Comparison of ENCODE assay signal across 8 cellular contexts in genomic region chr19:38315657-38316476, GRCh38. TPM values are rescaled to one million over a fixed set of nuclear protein-coding genes. Genes with fewer than 3 reads are reported as not detected.
DNase-seq lines count a peak whose midpoint lies in the region; ATAC-seq, FAIRE-seq and TF ChIP-seq lines count a peak whose summit lies in the region.

A gene with protein sequence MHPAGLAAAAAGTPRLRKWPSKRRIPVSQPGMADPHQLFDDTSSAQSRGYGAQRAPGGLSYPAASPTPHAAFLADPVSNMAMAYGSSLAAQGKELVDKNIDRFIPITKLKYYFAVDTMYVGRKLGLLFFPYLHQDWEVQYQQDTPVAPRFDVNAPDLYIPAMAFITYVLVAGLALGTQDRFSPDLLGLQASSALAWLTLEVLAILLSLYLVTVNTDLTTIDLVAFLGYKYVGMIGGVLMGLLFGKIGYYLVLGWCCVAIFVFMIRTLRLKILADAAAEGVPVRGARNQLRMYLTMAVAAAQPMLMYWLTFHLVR (minus strand): TSS chr19:38315947. CDS start chr19:38315917, 30 bp downstream.

- intact Hi-C loops in T-helper 2 cell treated with Interferon-gamma antibody and Interleukin-4, amounts not matched to agents 100 ng/mL and 5 ng/mL, for 36 hours (cut with micrococcal nuclease), result loop anchor here (1.0 to 5.0 kb wide), 6 partner anchors 19 to 409 kb away; partner anchors contain the start of genes CATSPERG, PSMD8, SIPA1L3 and SPINT2

- peak within 1 kb of the TSS; percentile 71 to 76 for H3K4me3 ChIP-seq in right atrium auricular region

- H3K4me1 ChIP-seq in right atrium auricular region, result peaks cover 0 to 36% of the 10 kb centered on the region in 2 donors

- TF ChIP-seq CTCF in right atrium auricular region (IDR thresholded peaks at IDR 0.05), result no peak

- H3K27me3 ChIP-seq in right atrium auricular region, result no peaks in the 10 kb centered on the region

- FAIRE-seq in GM18507 (lab: Jason Lieb, UNC) (peak; percentile 91), urothelium cell line (lab: Jason Lieb, UNC) (peak; percentile 79)

- peak within 1 kb of the TSS; percentile 82 to 87 for H3K27ac ChIP-seq in right atrium auricular region

- ATAC-seq in HG02973 (IDR thresholded peaks at IDR 0.05; ENCODE audit: unreplicated experiment), result peak; percentile 80

- H3K36me3 ChIP-seq in right atrium auricular region, result no peaks in the 10 kb centered on the region

- no peaks in the 10 kb centered on the region for H3K9me3 ChIP-seq in right atrium auricular region

- peak; percentile 98 for DNase-seq in GM18507 (ENCODE audit: extremely low spot score, insufficient read length, low read depth)
- DNase-seq in NCI-H1930 (lab: John Stamatoyannopoulos, UW), result peak; percentile 98 to 99
- DNase-seq in anterior cingulate cortex (lab: John Stamatoyannopoulos, UW), result peak; percentile 68 to 99 (median 97)
- peak; percentile 98 for DNase-seq in right atrium auricular region (ENCODE audit: low spot score)
- DNase-seq in pulmonary artery endothelial cell (ENCODE audit: low read depth, low spot score), result peak; percentile 93
- DNase-seq in urothelium cell line (ENCODE audit: low spot score), result peak; percentile 97

RNA-seq across cellular contexts. Expression of the gene that starts here (rescaled TPM):
- total RNA-seq in T-helper 2 cell treated with Interferon-gamma antibody and Interleukin-4, amounts not matched to agents 100 ng/mL and 5 ng/mL, for 36 hours, result 86.2 and 88.3 TPM in 2 replicates
- total RNA-seq in right atrium auricular region (10 to 100 TPM; 20.1 to 26.9 TPM), pulmonary artery endothelial cell (78.7 and 98.5 TPM in 2 replicates)

Comparison
In these comparisons a context has a peak if more than half of its experiments do, and no peak if none do; other contexts are left out.
1. Peak in every context shown above with its lines: DNase-seq, ATAC-seq, H3K4me3 ChIP-seq and H3K27ac ChIP-seq.